8 cellular contexts compared by ENCODE assay signal in genomic region chr11:2420502-2421225, GRCh38. TPM values are rescaled to one million over a fixed set of nuclear protein-coding genes. Genes with fewer than 3 reads are reported as not detected.
DNase-seq lines count a peak whose midpoint lies in the region; ATAC-seq and TF ChIP-seq lines count a peak whose summit lies in the region.

No MANE protein-coding gene starts in this region.

- 8 to 30% methylated on average over 44 of the region's 44 CpGs for WGBS in sigmoid colon, 2 donors

- peak; percentile 70 for TF ChIP-seq CTCF in BE2C (IDR thresholded peaks at IDR 0.05; ENCODE audit: low read depth, low read length)
- peak; percentile 94 to 96 (median 96) for TF ChIP-seq CTCF in sigmoid colon (IDR thresholded peaks at IDR 0.05)

- intact Hi-C loops in sigmoid colon (cut with DNase I) = loop anchor here (1.0 to 5.0 kb wide), 4 partner anchors 44 to 472 kb away; partner anchors contain the start of gene CD81

- H3K36me3 Mint-ChIP-seq in T-helper 2 cell treated with Interferon-gamma antibody and Interleukin-4, amounts not matched to agents 5 μg/mL and 100 μg/mL, for 36 hours (ENCODE audit: low read depth) = no peaks in the 10 kb centered on the region

- no peaks in the 10 kb centered on the region for H3K9me3 Mint-ChIP-seq in T-helper 2 cell treated with Interferon-gamma antibody and Interleukin-4, amounts not matched to agents 5 μg/mL and 100 μg/mL, for 36 hours

- ATAC-seq in GM21619 (IDR thresholded peaks at IDR 0.05; ENCODE audit: unreplicated experiment) (peak; percentile 75), HG03196 (IDR thresholded peaks at IDR 0.05; ENCODE audit: unreplicated experiment) (no peak)

- TF ChIP-seq EP300 in sigmoid colon (IDR thresholded peaks at IDR 0.05) = no peak

- DNase-seq in BE2C = peak; percentile 80
- DNase-seq in NCI-H146 (lab: John Stamatoyannopoulos, UW) = peak; percentile 77
- peak; percentile 40 for DNase-seq in T-helper 2 cell treated with Interferon-gamma antibody and Interleukin-4, amounts not matched to agents 5 μg/mL and 100 μg/mL, for 36 hours (ENCODE audit: low spot score)
- DNase-seq in anterior cingulate cortex (lab: John Stamatoyannopoulos, UW) = peak in 54 of 58 donors; percentile 9 to 75 (median 44)
- DNase-seq in hepatic stellate cell (ENCODE audit: low spot score) = peak; percentile 96
- peak; percentile 87 for DNase-seq in sigmoid colon

- H3K4me1 ChIP-seq in BE2C (no peaks in the 10 kb centered on the region), sigmoid colon (peaks cover 0 to 19% (median 12%) of the 10 kb centered on the region in 4 donors)

- H3K4me1 Mint-ChIP-seq in T-helper 2 cell treated with Interferon-gamma antibody and Interleukin-4, amounts not matched to agents 5 μg/mL and 100 μg/mL, for 36 hours (ENCODE audit: low read depth) = no peaks in the 10 kb centered on the region

- TF ChIP-seq POLR2A in sigmoid colon (IDR thresholded peaks at IDR 0.05) = no peak

- no peaks in the 10 kb centered on the region for H3K27me3 ChIP-seq in BE2C
- H3K27me3 ChIP-seq in sigmoid colon = peaks cover 0 to 5% (median 0%) of the 10 kb centered on the region in 3 donors

- H3K9me3 ChIP-seq in BE2C (no peaks in the 10 kb centered on the region), sigmoid colon (no peaks in the 10 kb centered on the region)

- H3K27ac ChIP-seq in sigmoid colon = peak overlapping the region in 2 of 4 donors; percentile 47 to 63

- H3K36me3 ChIP-seq in BE2C (no peaks in the 10 kb centered on the region), sigmoid colon (no peaks in the 10 kb centered on the region)

- no peak overlapping the region for H3K27ac Mint-ChIP-seq in T-helper 2 cell treated with Interferon-gamma antibody and Interleukin-4, amounts not matched to agents 5 μg/mL and 100 μg/mL, for 36 hours

- H3K4me3 ChIP-seq in BE2C (ENCODE audit: low read depth, low read length) = no peak overlapping the region
- no peak overlapping the region for H3K4me3 ChIP-seq in sigmoid colon

- H3K4me3 Mint-ChIP-seq in T-helper 2 cell treated with Interferon-gamma antibody and Interleukin-4, amounts not matched to agents 5 μg/mL and 100 μg/mL, for 36 hours = no peak overlapping the region

- no peaks in the 10 kb centered on the region for H3K27me3 Mint-ChIP-seq in T-helper 2 cell treated with Interferon-gamma antibody and Interleukin-4, amounts not matched to agents 5 μg/mL and 100 μg/mL, for 36 hours (ENCODE audit: low read depth)

RNA-seq across cellular contexts. Expression of gene TSSC4, which starts 20.1 kb away (rescaled TPM):
- polyA plus RNA-seq in BE2C (2012; ENCODE audit: insufficient read depth, insufficient read length, low read depth) = 371 TPM
- total RNA-seq in sigmoid colon = 10 to 100 TPM; 45.1 to 60.1 (median 53.2) TPM
- 10 to 100 TPM; 43.7 to 51.1 (median 47.7) TPM for polyA plus RNA-seq in sigmoid colon

RNA-seq across cellular contexts. Expression of gene TRPM5, which starts 23.6 kb away (rescaled TPM):
- 0.15 TPM for polyA plus RNA-seq in BE2C (2012; ENCODE audit: insufficient read depth, insufficient read length, low read depth)
- not detected for total RNA-seq in sigmoid colon
- 1 to 10 TPM in 1 of 3 donors, under 1 TPM in 1, not detected in 1; 0.60 to 2.8 TPM for polyA plus RNA-seq in sigmoid colon

RNA-seq across cellular contexts. Expression of gene KCNQ1, which starts 24.1 kb away (rescaled TPM):
- polyA plus RNA-seq in BE2C (2012; ENCODE audit: insufficient read depth, insufficient read length, low read depth) = not detected
- total RNA-seq in sigmoid colon = 1 to 10 TPM; 1.1 to 3.8 (median 3.1) TPM
- 10 to 100 TPM in 1 of 3 donors, 1 to 10 TPM in 2; 7.8 to 25.2 (median 9.5) TPM for polyA plus RNA-seq in sigmoid colon

RNA-seq across cellular contexts. Expression of gene CD81, which starts 43.6 kb away (rescaled TPM):
- polyA plus RNA-seq in BE2C (2012; ENCODE audit: insufficient read depth, insufficient read length, low read depth) = 739 TPM
- total RNA-seq in sigmoid colon = 100 to 1,000 TPM; 401 to 625 (median 493) TPM
- 100 to 1,000 TPM in 1 of 3 donors, 10 to 100 TPM in 2; 67.9 to 313 (median 90.6) TPM for polyA plus RNA-seq in sigmoid colon

Comparison
In these comparisons a context has a peak if more than half of its experiments do, and no peak if none do; other contexts are left out.
1. DNase-seq: peak in every context shown above with its lines; median percentile 96 in hepatic stellate cell; 87 in sigmoid colon; 80 in BE2C; 77 in NCI-H146; 44 in anterior cingulate cortex; 40 in T-helper 2 cell treated with Interferon-gamma antibody and Interleukin-4, amounts not matched to agents 5 μg/mL and 100 μg/mL, for 36 hours.